ENCODE assay signal across 9 cellular contexts in the genomic region with DNA sequence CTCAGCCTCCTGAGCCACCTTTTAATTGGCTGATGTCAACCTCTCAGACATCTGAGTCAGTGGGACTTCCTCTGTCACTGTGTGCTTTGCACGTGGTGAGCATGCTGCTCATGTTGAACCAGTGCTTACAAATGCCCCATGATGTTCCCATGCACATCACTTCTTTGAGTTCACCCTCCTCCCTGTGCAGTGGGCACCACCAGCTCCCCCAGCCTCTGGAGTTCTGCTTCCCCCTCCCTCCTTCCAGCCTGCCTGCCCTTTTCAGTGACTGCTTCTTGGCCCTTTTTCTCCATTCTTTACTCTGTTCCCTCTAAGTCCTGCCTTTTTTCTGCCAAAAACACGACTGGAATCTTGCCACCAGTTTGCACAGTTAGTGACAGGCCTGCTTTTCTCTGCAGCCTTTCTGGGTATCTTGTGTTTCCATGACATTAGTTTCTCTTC. TPM values are rescaled to one million over a fixed set of nuclear protein-coding genes. Genes with fewer than 3 reads are reported as not detected.
DNase-seq lines count a peak whose midpoint lies in the region; ATAC-seq and TF ChIP-seq lines count a peak whose summit lies in the region.
"Had no signal": no experiment of that assay in that cellular context is flagged by ENCODE, and none has a peak within 500 bp of the region (broad histone marks: within the 10 kb centered on the region; RNA-seq: fewer than 3 reads in every experiment).

No MANE protein-coding gene starts in this region.

- CTCF ChIA-PET in WTC11 (lab: Charles Lee) = interaction anchor here (0.6 to 2.1 kb wide), 4 partner anchors 13 to 231 kb away, joined by 3 to 7 read pairs (median 6); no protein-coding TSS in a partner anchor

- WGBS in right cardiac atrium = 12% methylated on average over 2 of the region's 2 CpGs
- 4 to 5% methylated on average over 2 of the region's 2 CpGs for WGBS in aorta, 2 donors

- H3K36me3 ChIP-seq in right atrium auricular region (peaks cover 9% of the 10 kb centered on the region), aorta (ENCODE audit: control insufficient read depth in 1 of 2, insufficient read depth in 2 of 2, low read length in 1 of 2) (no peaks in the 10 kb centered on the region)

- no peak for DNase-seq in right cardiac atrium
- DNase-seq in right atrium auricular region (ENCODE audit: low spot score) = no peak
- no peak for DNase-seq in WTC11 (ENCODE audit: low spot score)
- peak in 34 of 51 donors; percentile 19 to 81 (median 52) for DNase-seq in hypothalamus (lab: John Stamatoyannopoulos, UW)
- DNase-seq in aorta = no peak
- no peak for DNase-seq in NCI-H1436 (lab: John Stamatoyannopoulos, UW)
- DNase-seq: NCI-H526 had no signal

- POLR2A ChIA-PET in WTC11 (lab: Charles Lee) = no interaction called here

- H3K27ac ChIP-seq in right cardiac atrium (ENCODE audit: low read length) = no peak overlapping the region
- no peak overlapping the region for H3K27ac ChIP-seq in right atrium auricular region
- H3K27ac ChIP-seq in aorta (ENCODE audit: low read depth in 1 of 2, low read length in 2 of 2) = peak overlapping the region in 1 of 2 donors; percentile 29

- peaks cover 14% of the 10 kb centered on the region for H3K4me1 ChIP-seq in right cardiac atrium (ENCODE audit: control insufficient read depth, insufficient read depth, low read length)
- H3K4me1 ChIP-seq in right atrium auricular region = peaks cover 0 to 53% of the 10 kb centered on the region in 2 donors
- no peaks in the 10 kb centered on the region for H3K4me1 ChIP-seq in aorta (ENCODE audit: control insufficient read depth in 1 of 2, insufficient read depth in 2 of 2, low read length in 2 of 2)

- no peaks in the 10 kb centered on the region for H3K9me3 Mint-ChIP-seq in WTC11

- H3K27me3 ChIP-seq in right cardiac atrium (ENCODE audit: control insufficient read depth, insufficient read depth) (no peaks in the 10 kb centered on the region), right atrium auricular region (no peaks in the 10 kb centered on the region), aorta (ENCODE audit: control insufficient read depth in 1 of 2, insufficient read depth in 2 of 2, low read length in 1 of 2) (no peaks in the 10 kb centered on the region)

- ATAC-seq in right cardiac atrium = peak; percentile 8 to 14
- no peak for ATAC-seq in WTC11
- peak; percentile 22 for ATAC-seq in aorta (ENCODE audit: low FRiP score)
- ATAC-seq in HG03139 (IDR thresholded peaks at IDR 0.05; ENCODE audit: unreplicated experiment) = no peak
- no peak for ATAC-seq in HG03571 (IDR thresholded peaks at IDR 0.05; ENCODE audit: unreplicated experiment)

- H3K4me3 ChIP-seq in right cardiac atrium (ENCODE audit: low read length) (no peak overlapping the region), right atrium auricular region (no peak overlapping the region), aorta (ENCODE audit: low read length in 2 of 2) (no peak overlapping the region)

- no peaks in the 10 kb centered on the region for H3K9me3 ChIP-seq in right cardiac atrium (ENCODE audit: control insufficient read depth, low read length)
- H3K9me3 ChIP-seq in right atrium auricular region = no peaks in the 10 kb centered on the region
- no peaks in the 10 kb centered on the region for H3K9me3 ChIP-seq in aorta (ENCODE audit: control insufficient read depth, low read length)

- no peak overlapping the region for H3K4me3 Mint-ChIP-seq in WTC11

- H3K36me3 Mint-ChIP-seq in WTC11 = peaks cover 19% of the 10 kb centered on the region

- H3K27ac Mint-ChIP-seq in WTC11 = peak overlapping the region; percentile 91

- peaks cover 67% of the 10 kb centered on the region for H3K4me1 Mint-ChIP-seq in WTC11

- intact Hi-C loops in right cardiac atrium (cut with DNase I) (no loop called here), aorta (cut with DNase I) (no loop called here)

- no peaks in the 10 kb centered on the region for H3K27me3 Mint-ChIP-seq in WTC11 (ENCODE audit: low read depth)

- no peak for TF ChIP-seq CTCF in right atrium auricular region (IDR thresholded peaks at IDR 0.05)
- no peak for TF ChIP-seq CTCF in WTC11 (IDR thresholded peaks at IDR 0.05)

TF ChIP-seq in WTC11, 78 proteins besides CTCF, POLR2A, EP300 and RAD21:
- TF ChIP-seq OVOL2 (CRISPR knock-in tag; IDR thresholded peaks at IDR 0.05; ENCODE audit: borderline replicate concordance) (no peak), PRRX2 (CRISPR knock-in tag; IDR thresholded peaks at IDR 0.05) (no peak), TCF7 (CRISPR knock-in tag; IDR thresholded peaks at IDR 0.05; ENCODE audit: low read depth) (no peak), ZNF423 (CRISPR knock-in tag; IDR thresholded peaks at IDR 0.05) (no peak), NR1H2 (CRISPR knock-in tag; IDR thresholded peaks at IDR 0.05) (no peak), ZNF396 (CRISPR knock-in tag; IDR thresholded peaks at IDR 0.05; ENCODE audit: borderline replicate concordance) (no peak), AR (CRISPR knock-in tag; IDR thresholded peaks at IDR 0.05) (no peak), TP53 (CRISPR knock-in tag; IDR thresholded peaks at IDR 0.05) (no peak), HMGA2 (CRISPR knock-in tag; IDR thresholded peaks at IDR 0.05) (no peak), ZNF416 (CRISPR knock-in tag; IDR thresholded peaks at IDR 0.05) (no peak), E2F4 (CRISPR knock-in tag; IDR thresholded peaks at IDR 0.05; ENCODE audit: borderline replicate concordance, low read depth) (no peak), ZNF138 (CRISPR knock-in tag; conservative IDR thresholded peaks at IDR 0.05) (no peak), NR2C2 (CRISPR knock-in tag; IDR thresholded peaks at IDR 0.05) (no peak)
- TF ChIP-seq, protein P1, sequence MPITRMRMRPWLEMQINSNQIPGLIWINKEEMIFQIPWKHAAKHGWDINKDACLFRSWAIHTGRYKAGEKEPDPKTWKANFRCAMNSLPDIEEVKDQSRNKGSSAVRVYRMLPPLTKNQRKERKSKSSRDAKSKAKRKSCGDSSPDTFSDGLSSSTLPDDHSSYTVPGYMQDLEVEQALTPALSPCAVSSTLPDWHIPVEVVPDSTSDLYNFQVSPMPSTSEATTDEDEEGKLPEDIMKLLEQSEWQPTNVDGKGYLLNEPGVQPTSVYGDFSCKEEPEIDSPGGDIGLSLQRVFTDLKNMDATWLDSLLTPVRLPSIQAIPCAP (CRISPR knock-in tag; IDR thresholded peaks at IDR 0.05) = no peak
- TF ChIP-seq, protein P2, sequence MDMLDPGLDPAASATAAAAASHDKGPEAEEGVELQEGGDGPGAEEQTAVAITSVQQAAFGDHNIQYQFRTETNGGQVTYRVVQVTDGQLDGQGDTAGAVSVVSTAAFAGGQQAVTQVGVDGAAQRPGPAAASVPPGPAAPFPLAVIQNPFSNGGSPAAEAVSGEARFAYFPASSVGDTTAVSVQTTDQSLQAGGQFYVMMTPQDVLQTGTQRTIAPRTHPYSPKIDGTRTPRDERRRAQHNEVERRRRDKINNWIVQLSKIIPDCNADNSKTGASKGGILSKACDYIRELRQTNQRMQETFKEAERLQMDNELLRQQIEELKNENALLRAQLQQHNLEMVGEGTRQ (CRISPR knock-in tag; IDR thresholded peaks at IDR 0.05) = no peak

RNA-seq across cellular contexts. Expression of gene USP10, which starts 41.6 kb away (rescaled TPM):
- 10 to 100 TPM; 45.5 to 66.5 (median 62.9) TPM for total RNA-seq in right cardiac atrium
- polyA plus RNA-seq in right cardiac atrium = 25.8 TPM
- 10 to 100 TPM; 44.9 to 52.3 TPM for total RNA-seq in right atrium auricular region
- total RNA-seq in WTC11 (2021) = 138 to 152 TPM (median 139 TPM) in 3 replicates
- total RNA-seq in aorta = 10 to 100 TPM; 53.4 to 59.4 TPM
- polyA plus RNA-seq in aorta = 10 to 100 TPM; 14.0 to 26.8 TPM

Comparison
In these comparisons a context has a peak if more than half of its experiments do, and no peak if none do; other contexts are left out.
1. ATAC-seq: peak in right cardiac atrium (2 of 2) and aorta (single experiment); none in WTC11 (single experiment), HG03139 (single experiment) and HG03571 (single experiment).
2. DNase-seq: peak in hypothalamus (34 of 51); none in right cardiac atrium (0 of 3), right atrium auricular region (single experiment), WTC11 (single experiment), aorta (0 of 2) and NCI-H1436 (single experiment).